In the genomic region with DNA sequence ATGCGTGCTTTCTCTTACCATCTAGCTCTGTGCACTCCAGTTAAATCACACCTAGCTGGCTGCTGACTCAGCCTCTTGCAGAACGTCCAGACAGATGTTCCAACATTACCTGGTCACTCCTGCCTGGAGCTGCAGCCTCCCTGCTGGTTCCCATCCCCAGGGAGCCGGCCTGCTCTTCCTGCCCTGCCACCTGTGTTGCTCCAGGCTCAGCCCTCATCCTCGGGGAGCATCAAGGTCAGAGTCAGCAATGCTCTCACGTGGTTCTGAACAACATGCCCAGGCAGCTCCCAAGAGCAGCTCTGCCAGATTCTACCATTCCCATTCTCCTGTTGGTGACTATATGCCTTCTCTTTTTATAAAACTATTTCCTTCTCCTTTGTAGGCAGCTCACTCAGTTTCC, we compare ENCODE assay signal across 10 cellular contexts.
DNase-seq lines count a peak whose midpoint lies in the region; ATAC-seq and TF ChIP-seq lines count a peak whose summit lies in the region.
"Had no signal": no experiment of that assay in that cellular context is flagged by ENCODE, and none has a peak within 500 bp of the region (broad histone marks: within the 10 kb centered on the region; RNA-seq: fewer than 3 reads in every experiment).

No MANE protein-coding gene starts in this region.

- H3K9me3 ChIP-seq in tibial artery (no peaks in the 10 kb centered on the region), upper lobe of left lung (no peaks in the 10 kb centered on the region)

- H3K4me3 ChIP-seq in tibial artery: no peak overlapping the region
- H3K4me3 ChIP-seq in upper lobe of left lung: no peak overlapping the region

- DNase-seq in NCI-H2081 (lab: John Stamatoyannopoulos, UW) (peak; percentile 59 to 87), NCI-H2081 treated with DMSO at 0.1 percent for 48 hours (lab: John Stamatoyannopoulos, UW) (no peak), NCI-H526 treated with DMSO at 0.1 percent for 48 hours (lab: John Stamatoyannopoulos, UW) (peak; percentile 53), left ventricle myocardium superior (no peak), tibial artery (no peak), upper lobe of left lung (no peak), SK-N-DZ (ENCODE audit: low spot score) (no peak)
- no peak for DNase-seq in activated CD4-positive, alpha-beta T cell treated with anti-CD3 and anti-CD28 coated beads, Interleukin-2, amount 50 U/mL, for 4 hours
- DNase-seq: NCI-H226, T-helper 1 cell had no signal

- ATAC-seq in left ventricle myocardium superior (peak; percentile 55), upper lobe of left lung (ENCODE audit: low FRiP score in 2 of 2) (no peak)

- no peak for TF ChIP-seq CTCF in tibial artery (IDR thresholded peaks at IDR 0.05)
- no peak for TF ChIP-seq CTCF in upper lobe of left lung (IDR thresholded peaks at IDR 0.05)

- WGBS in upper lobe of left lung, 2 donors: 67 to 75% methylated on average over 5 of the region's 5 CpGs

- no peak for TF ChIP-seq EP300 in upper lobe of left lung (IDR thresholded peaks at IDR 0.05)

- no peak for TF ChIP-seq POLR2A in upper lobe of left lung (IDR thresholded peaks at IDR 0.05)

- H3K27me3 ChIP-seq in tibial artery (no peaks in the 10 kb centered on the region), upper lobe of left lung (no peaks in the 10 kb centered on the region)

- no peaks in the 10 kb centered on the region for H3K36me3 ChIP-seq in tibial artery
- no peaks in the 10 kb centered on the region for H3K36me3 ChIP-seq in upper lobe of left lung

- intact Hi-C loops in left ventricle myocardium superior (cut with micrococcal nuclease): no loop called here
- intact Hi-C loops in tibial artery (cut with DNase I; ENCODE audit: low total_unique reads): no loop called here

- peak overlapping the region; percentile 82 to 86 for H3K27ac ChIP-seq in tibial artery
- H3K27ac ChIP-seq in upper lobe of left lung: no peak overlapping the region

- H3K4me1 ChIP-seq in tibial artery: peaks cover 0 to 35% (median 23%) of the 10 kb centered on the region in 4 donors
- H3K4me1 ChIP-seq in upper lobe of left lung: peaks cover 0 to 15% (median 11%) of the 10 kb centered on the region in 4 donors

Comparison
In these comparisons a context has a peak if more than half of its experiments do, and no peak if none do; other contexts are left out.
1. DNase-seq: peak in NCI-H2081 (2 of 2) and NCI-H526 treated with DMSO at 0.1 percent for 48 hours (single experiment); none in NCI-H2081 treated with DMSO at 0.1 percent for 48 hours (single experiment), left ventricle myocardium superior (single experiment), tibial artery (0 of 2), upper lobe of left lung (0 of 2), activated CD4-positive, alpha-beta T cell treated with anti-CD3 and anti-CD28 coated beads, Interleukin-2, amount 50 U/mL, for 4 hours (0 of 2) and SK-N-DZ (single experiment).
2. H3K27ac ChIP-seq: peak in tibial artery (2 of 2); none in upper lobe of left lung (0 of 4).